Comparison of ENCODE assay signal across 20 cellular contexts in the genomic region with DNA sequence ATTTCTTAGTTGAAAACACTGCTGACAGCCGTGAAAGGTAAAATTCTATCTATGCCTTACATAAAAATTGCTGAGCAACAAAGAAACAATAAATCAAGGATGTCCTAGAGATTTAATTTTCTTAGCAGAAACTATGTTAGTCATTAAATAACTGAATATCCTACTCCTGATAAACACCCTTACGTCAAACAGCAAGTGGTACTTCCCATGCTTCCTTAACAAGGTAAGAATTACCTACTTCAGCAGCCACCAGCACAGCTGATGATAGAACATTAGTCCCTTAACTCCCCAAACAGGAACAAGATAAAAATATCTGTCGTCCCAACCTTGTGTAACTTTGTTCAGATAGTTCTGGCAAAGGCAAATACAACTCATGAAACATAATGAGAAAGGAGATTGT. TPM values are rescaled to one million over a fixed set of nuclear protein-coding genes. Genes with fewer than 3 reads are reported as not detected.
DNase-seq lines count a peak whose midpoint lies in the region; ATAC-seq and TF ChIP-seq lines count a peak whose summit lies in the region.
"Had no signal": no experiment of that assay in that cellular context is flagged by ENCODE, and none has a peak within 500 bp of the region (broad histone marks: within the 10 kb centered on the region; RNA-seq: fewer than 3 reads in every experiment).

No MANE protein-coding gene starts in this region.

- H4K20me1 ChIP-seq in PC-3 (ENCODE audit: low read length): no peaks in the 10 kb centered on the region

- 0 out of 2 replicates have a peak, but pooled peaks cover 7% of the 10 kb centered on the region for H3K36me3 ChIP-seq in PC-3 (ENCODE audit: low read depth, low read length)
- no peaks in the 10 kb centered on the region for H3K36me3 ChIP-seq in endocrine pancreas (ENCODE audit: control insufficient read depth, insufficient read depth, low read length)
- H3K36me3 ChIP-seq in mucosa of descending colon (ENCODE audit: low read depth): no peaks in the 10 kb centered on the region
- peaks cover 3 to 6% of the 10 kb centered on the region in 2 donors for H3K36me3 ChIP-seq in stomach smooth muscle (ENCODE audit: control insufficient read depth in 2 of 2, insufficient read depth in 2 of 2, low read length in 2 of 2)
- H3K36me3 ChIP-seq: cardiac muscle cell, WERI-Rb-1 had no signal

- H3K27me3 ChIP-seq in PC-3 (ENCODE audit: low read length) (no peaks in the 10 kb centered on the region), endocrine pancreas (ENCODE audit: control insufficient read depth, insufficient read depth, low read length) (no peaks in the 10 kb centered on the region), stomach smooth muscle (ENCODE audit: control insufficient read depth in 1 of 2, insufficient read depth in 2 of 2, low read length in 2 of 2) (no peaks in the 10 kb centered on the region)
- H3K27me3 ChIP-seq: cardiac muscle cell, Peyer's patch had no signal

- peaks cover 86% of the 10 kb centered on the region for H3K79me2 ChIP-seq in PC-3 (ENCODE audit: low read length)

- POLR2A ChIA-PET in PC-3 (lab: Charles Lee; ENCODE audit: unreplicated experiment): no interaction called here

- peaks cover 19 to 28% of the 10 kb centered on the region in 2 donors for H3K36me3 Mint-ChIP-seq in CD14-positive monocyte

- H3K27ac Mint-ChIP-seq in CD14-positive monocyte: peak overlapping the region in 1 of 7 donors; percentile 40
- H3K27ac Mint-ChIP-seq: activated CD4-positive, alpha-beta memory T cell treated with anti-CD3 and anti-CD28 coated beads, Interleukin-2, amount 10 ng/mL, durations not matched to agents 7 days and 5 days; GM23338 had no signal

- no TSS peak for BruUV-seq in PC-3 (replicated peaks; lab: Mats Ljungman, UMichigan)

- ATAC-seq in PC-3 (no peak), mucosa of descending colon (peak; percentile 26), GM19463 (IDR thresholded peaks at IDR 0.05; ENCODE audit: unreplicated experiment) (no peak)

- H3K9me3 ChIP-seq in PC-3 (ENCODE audit: low read length) (no peaks in the 10 kb centered on the region), endocrine pancreas (ENCODE audit: control insufficient read depth, low read length) (no peaks in the 10 kb centered on the region), mucosa of descending colon (no peaks in the 10 kb centered on the region), stomach smooth muscle (ENCODE audit: control insufficient read depth in 2 of 2, low read length in 2 of 2) (no peaks in the 10 kb centered on the region)
- H3K9me3 ChIP-seq: Peyer's patch had no signal

- no peaks in the 10 kb centered on the region for H3F3A ChIP-seq in PC-3 (ENCODE audit: low read length, unreplicated experiment)

- 0 out of 2 replicates have a peak overlapping the region, but pooled peaks have one; percentile 92 for H3K27ac ChIP-seq in PC-3 (ENCODE audit: low read length)
- peak overlapping the region; percentile 37 for H3K27ac ChIP-seq in stomach smooth muscle (ENCODE audit: low read length)
- H3K27ac ChIP-seq: cardiac muscle cell, SK-N-MC, WERI-Rb-1 had no signal

- TF ChIP-seq CTCF in PC-3 (conservative IDR thresholded peaks at IDR 0.05; ENCODE audit: low read depth, low read length): no peak
- no peak for TF ChIP-seq CTCF in mucosa of descending colon (IDR thresholded peaks at IDR 0.05)
- no peak for TF ChIP-seq CTCF in CD14-positive monocyte (IDR thresholded peaks at IDR 0.05)

- no peak overlapping the region for H3K9ac ChIP-seq in PC-3 (ENCODE audit: low read length)
- no peak overlapping the region for H3K9ac ChIP-seq in endocrine pancreas (ENCODE audit: control insufficient read depth, insufficient read depth, low read length)
- no peak overlapping the region for H3K9ac ChIP-seq in stomach smooth muscle (ENCODE audit: low read length in 2 of 2)

- intact Hi-C loops in PC-3 (cut with micrococcal nuclease) (no loop called here), mucosa of descending colon (cut with DNase I, micrococcal nuclease) (no loop called here), CD14-positive monocyte (cut with micrococcal nuclease) (no loop called here)

- H3K9me3 Mint-ChIP-seq in CD14-positive monocyte: no peaks in the 10 kb centered on the region
- H3K9me3 Mint-ChIP-seq: activated CD4-positive, alpha-beta memory T cell treated with anti-CD3 and anti-CD28 coated beads, Interleukin-2, amount 10 ng/mL, durations not matched to agents 7 days and 5 days; GM23338 had no signal

- no peaks in the 10 kb centered on the region for H3K9me2 ChIP-seq in PC-3 (replicated peaks; ENCODE audit: low read length)

- H3K27me3 Mint-ChIP-seq in CD14-positive monocyte (ENCODE audit: low read depth in 3 of 3): no peaks in the 10 kb centered on the region

- H3K4me3 ChIP-seq in PC-3 (ENCODE audit: low read length): no peak overlapping the region
- peak overlapping the region; percentile 28 for H3K4me3 ChIP-seq in endocrine pancreas (ENCODE audit: control insufficient read depth, insufficient read depth, low read length)
- H3K4me3 ChIP-seq in mucosa of descending colon: no peak overlapping the region
- H3K4me3 ChIP-seq in stomach smooth muscle (ENCODE audit: low read length in 2 of 2): no peak overlapping the region
- H3K4me3 ChIP-seq: cardiac muscle cell, GM23338, SK-N-MC had no signal

- no peak overlapping the region for H3K4me2 ChIP-seq in PC-3 (ENCODE audit: low read length)

- peaks cover 40% of the 10 kb centered on the region for H3K4me1 Mint-ChIP-seq in CD14-positive monocyte
- H3K4me1 Mint-ChIP-seq: activated CD4-positive, alpha-beta memory T cell treated with anti-CD3 and anti-CD28 coated beads, Interleukin-2, amount 10 ng/mL, durations not matched to agents 7 days and 5 days had no signal

- peaks cover 39% of the 10 kb centered on the region for H3K4me1 ChIP-seq in PC-3 (ENCODE audit: insufficient read depth, low read length)
- no peaks in the 10 kb centered on the region for H3K4me1 ChIP-seq in endocrine pancreas (ENCODE audit: control insufficient read depth, insufficient read depth, low read length)
- peaks cover 25% of the 10 kb centered on the region for H3K4me1 ChIP-seq in mucosa of descending colon (ENCODE audit: low read depth)
- H3K4me1 ChIP-seq in stomach smooth muscle (ENCODE audit: control insufficient read depth, insufficient read depth, low read length): peaks cover 31% of the 10 kb centered on the region

- H3K4me3 Mint-ChIP-seq in CD14-positive monocyte: no peak overlapping the region
- H3K4me3 Mint-ChIP-seq: activated CD4-positive, alpha-beta memory T cell treated with anti-CD3 and anti-CD28 coated beads, Interleukin-2, amount 10 ng/mL, durations not matched to agents 7 days and 5 days; GM23338 had no signal

- no peak overlapping the region for H2AFZ ChIP-seq in PC-3 (ENCODE audit: low read length)
- H2AFZ ChIP-seq: GM23338 had no signal

- CTCF ChIA-PET in PC-3 (lab: Charles Lee): interaction anchor here (1.4 kb wide), 1 partner anchor 24 kb away, joined by 4 read pairs; no protein-coding TSS in a partner anchor

- DNase-seq in PC-3 (no peak), mucosa of descending colon (no peak), cerebellum (ENCODE audit: low spot score) (no peak), NCI-H2171 (lab: John Stamatoyannopoulos, UW) (no peak), CD14-positive monocyte (ENCODE audit: low spot score) (no peak)
- DNase-seq: activated CD4-positive, alpha-beta memory T cell treated with anti-CD3 and anti-CD28 coated beads, Interleukin-2, amount 10 ng/mL, durations not matched to agents 7 days and 5 days; activated gamma-delta T cell treated with Interleukin-2 at 50 U/mL for 16 hours; DMS79 treated with DMSO at 0.1 percent for 48 hours; effector CD4-positive, alpha-beta T cell; NCI-H1694 treated with DMSO at 0.1 percent for 48 hours; NCI-H226; stimulated activated CD4-positive, alpha-beta T cell treated with anti-CD3 and anti-CD28 coated beads, Interleukin-15, amount 100 ng/mL, for 24 hours had no signal

RNA-seq across cellular contexts. Expression of a gene that starts 8.7 kb away (rescaled TPM):
- 119 and 140 TPM in 2 replicates for total RNA-seq in PC-3 (2014; rRNA removed)
- total RNA-seq in mucosa of descending colon: 100 to 1,000 TPM; 134 to 147 (median 142) TPM
- 16.1 TPM for total RNA-seq in cerebellum
- 100 to 1,000 TPM; 200 to 208 TPM for polyA plus RNA-seq in CD14-positive monocyte

RNA-seq across cellular contexts. Expression of a gene that starts 37.1 kb away (rescaled TPM):
- total RNA-seq in PC-3 (2014; rRNA removed) (21.5 and 26.8 TPM in 2 replicates), mucosa of descending colon (10 to 100 TPM; 13.4 to 24.1 (median 23.2) TPM), cerebellum (8.3 TPM)
- 100 to 1,000 TPM; 146 to 281 TPM for polyA plus RNA-seq in CD14-positive monocyte

RNA-seq across cellular contexts. Expression of a gene that starts 59.5 kb away (rescaled TPM):
- total RNA-seq in PC-3 (2014; rRNA removed) (0.26 and 0.92 TPM in 2 replicates), mucosa of descending colon (1 to 10 TPM; 3.7 to 6.4 (median 4.2) TPM), cerebellum (4.2 TPM)
- 10 to 100 TPM; 34.3 to 77.7 TPM for polyA plus RNA-seq in CD14-positive monocyte
